29 cellular contexts compared by ENCODE assay signal in the genomic region with DNA sequence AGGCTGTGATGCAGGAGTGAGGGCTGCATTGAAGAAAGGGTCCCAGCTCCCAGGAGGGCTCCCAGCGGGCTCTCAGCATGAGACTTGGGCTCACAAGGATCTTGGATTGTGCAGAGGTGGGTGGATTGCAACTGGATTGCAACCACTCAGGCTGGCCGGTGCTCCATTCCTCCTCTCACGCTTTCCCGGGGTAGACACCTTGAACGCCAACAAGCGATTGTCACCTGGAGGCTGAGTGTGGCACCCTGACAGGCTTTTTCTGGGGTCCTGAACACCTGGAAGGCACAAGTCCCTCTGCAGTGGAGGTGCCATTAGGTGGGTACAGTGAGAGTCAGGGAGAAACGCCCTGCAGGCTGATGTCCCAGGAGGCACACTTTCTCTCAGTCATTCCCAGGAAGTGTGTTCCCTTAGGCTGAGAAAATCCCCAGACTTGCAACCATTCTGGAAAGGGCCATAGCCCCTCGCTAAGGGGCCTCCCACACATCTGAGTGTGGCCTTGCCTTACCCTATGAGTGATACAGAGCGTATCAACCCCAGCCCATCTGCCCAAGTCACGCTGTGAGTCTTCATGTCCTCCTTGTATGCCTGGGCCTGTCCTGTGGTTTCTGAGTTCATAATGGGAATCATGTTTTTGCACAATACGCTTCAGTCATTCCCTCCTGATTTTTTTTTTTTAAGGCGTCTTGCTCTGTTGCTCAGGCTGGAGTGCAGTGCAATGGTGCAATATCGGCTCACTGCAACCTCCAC.
"Had no signal": no experiment of that assay in that cellular context is flagged by ENCODE, and none has a peak within 500 bp of the region (broad histone marks: within the 10 kb centered on the region; RNA-seq: fewer than 3 reads in every experiment).

No MANE protein-coding gene starts in this region.

- FAIRE-seq: TTC549 had no signal

- DNase-seq: activated B cell treated with CpG ODN at 0.5 μM for 24 hours; activated CD4-positive, alpha-beta memory T cell treated with anti-CD3 and anti-CD28 coated beads for 36 hours; activated CD4-positive, alpha-beta T cell treated with anti-CD3 and anti-CD28 coated beads, Interleukin-2, amount 10 ng/mL, durations not matched to agents 7 days and 5 days; activated CD8-positive, alpha-beta memory T cell treated with anti-CD3 and anti-CD28 coated beads for 24 hours; activated effector memory CD4-positive, alpha-beta T cell treated with anti-CD3 and anti-CD28 coated beads, Interleukin-2, amount 50 U/mL, for 16 hours; activated naive CD4-positive, alpha-beta T cell treated with Interleukin-2 at 50 U/mL for 16 hours; activated naive CD8-positive, alpha-beta T cell treated with anti-CD3 and anti-CD28 coated beads, Interleukin-2, amount 50 U/mL, for 24 hours; activated T-cell treated with anti-CD3 and anti-CD28 coated beads, Interleukin-2, amount 50 U/mL, for 4 hours; amygdala; brain microvascular endothelial cell; caudate nucleus; MM.1S; NCI-H1105 treated with DMSO at 0.1 percent for 48 hours; NCI-H1436 treated with DMSO at 0.1 percent for 48 hours; NCI-H187; NCI-H2081 treated with DMSO at 0.1 percent for 48 hours; NCI-H2171; NCI-H2227 treated with DMSO at 0.1 percent for 48 hours; NCI-H446 treated with DMSO at 0.1 percent for 48 hours; NCI-H524 treated with DMSO at 0.1 percent for 48 hours; NCI-H748 treated with DMSO at 0.1 percent for 48 hours; OCI-M1; RPMI8226; SHP77 had no signal

- H3K36me3 ChIP-seq: brain microvascular endothelial cell, SJSA1 had no signal

- ATAC-seq: activated naive CD4-positive, alpha-beta T cell treated with anti-CD3 and anti-CD28 coated beads, Interleukin-2, amount 50 U/mL, for 72 hours; activated naive CD8-positive, alpha-beta T cell treated with anti-CD3 and anti-CD28 coated beads, Interleukin-2, amount 50 U/mL, for 24 hours; activated T-cell treated with anti-CD3 and anti-CD28 coated beads, Interleukin-2, amount 50 U/mL, for 4 hours; Panc1; SK-N-SH treated with all-trans-retinoic acid at 6 μM for 48 hours had no signal

- H3K27me3 ChIP-seq: brain microvascular endothelial cell, SJSA1 had no signal

- H3K4me3 ChIP-seq: SJSA1 had no signal

- H3K4me1 ChIP-seq: SJSA1 had no signal

- H3K27ac ChIP-seq: brain microvascular endothelial cell, SJSA1 had no signal
